In the genomic region with DNA sequence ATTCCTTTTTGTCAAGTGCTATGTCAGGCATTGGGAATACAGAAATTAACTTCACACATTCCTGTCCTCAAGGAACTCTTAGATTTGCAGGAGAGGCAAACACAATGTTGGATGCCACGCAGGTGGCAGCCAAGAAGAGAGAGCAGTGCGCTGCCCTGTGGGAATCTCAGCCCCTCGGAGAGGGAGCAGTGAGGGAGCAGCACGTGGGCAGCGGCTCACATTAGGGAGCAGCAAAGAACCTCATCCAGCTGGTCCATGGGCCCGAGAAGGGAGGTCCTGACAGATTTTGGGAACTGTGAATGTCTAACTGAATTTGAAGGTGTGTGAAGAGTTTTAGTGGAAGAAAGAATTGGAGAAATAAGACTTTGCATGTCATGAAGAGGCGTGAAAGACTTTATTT, we compare ENCODE assay signal across 1 cellular context.
TF ChIP-seq lines count a peak whose summit lies in the region.

No MANE protein-coding gene starts in this region.

TF ChIP-seq in A549, 52 proteins besides CTCF, POLR2A, EP300 and RAD21:
- TF ChIP-seq, protein P1, sequence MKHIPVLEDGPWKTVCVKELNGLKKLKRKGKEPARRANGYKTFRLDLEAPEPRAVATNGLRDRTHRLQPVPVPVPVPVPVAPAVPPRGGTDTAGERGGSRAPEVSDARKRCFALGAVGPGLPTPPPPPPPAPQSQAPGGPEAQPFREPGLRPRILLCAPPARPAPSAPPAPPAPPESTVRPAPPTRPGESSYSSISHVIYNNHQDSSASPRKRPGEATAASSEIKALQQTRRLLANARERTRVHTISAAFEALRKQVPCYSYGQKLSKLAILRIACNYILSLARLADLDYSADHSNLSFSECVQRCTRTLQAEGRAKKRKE (CRISPR knock-in tag; IDR thresholded peaks at IDR 0.05; ENCODE audit: low read depth) = no peak
- TF ChIP-seq GATA3 (IDR thresholded peaks at IDR 0.05; ENCODE audit: borderline replicate concordance) (no peak), HES2 (IDR thresholded peaks at IDR 0.05) (no peak), BHLHE40 (IDR thresholded peaks at IDR 0.05; ENCODE audit: low read depth, low read length) (no peak), CHD2 (IDR thresholded peaks at IDR 0.05; ENCODE audit: low read length, partially characterized antibody) (no peak), SREBF2 (IDR thresholded peaks at IDR 0.05) (no peak), CBX2 (IDR thresholded peaks at IDR 0.05; ENCODE audit: borderline replicate concordance, low read depth) (no peak), USF2 (IDR thresholded peaks at IDR 0.05) (no peak), PHF8 (IDR thresholded peaks at IDR 0.05; ENCODE audit: borderline replicate concordance, low read depth) (no peak)
- TF ChIP-seq, protein P2, sequence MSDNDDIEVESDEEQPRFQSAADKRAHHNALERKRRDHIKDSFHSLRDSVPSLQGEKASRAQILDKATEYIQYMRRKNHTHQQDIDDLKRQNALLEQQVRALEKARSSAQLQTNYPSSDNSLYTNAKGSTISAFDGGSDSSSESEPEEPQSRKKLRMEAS (IDR thresholded peaks at IDR 0.05) = no peak
